9 cellular contexts compared by ENCODE assay signal in genomic region chr4:87038837-87039715, GRCh38.
DNase-seq lines count a peak whose midpoint lies in the region; ATAC-seq and TF ChIP-seq lines count a peak whose summit lies in the region.
"Had no signal": no experiment of that assay in that cellular context is flagged by ENCODE, and none has a peak within 500 bp of the region (broad histone marks: within the 10 kb centered on the region; RNA-seq: fewer than 3 reads in every experiment).

No MANE protein-coding gene starts in this region.

- H3K27me3 ChIP-seq in H7 (ENCODE audit: control insufficient read depth, insufficient read depth, low read length) (no peaks in the 10 kb centered on the region), mesenchymal stem cell (ENCODE audit: control insufficient read depth in 1 of 2, insufficient read depth in 1 of 2, low read length in 2 of 2) (no peaks in the 10 kb centered on the region)

- peak; percentile 85 for DNase-seq in Caki2 (ENCODE audit: low read depth)
- DNase-seq in H7 = peak; percentile 40
- peak; percentile 85 for DNase-seq in NCI-H69 (lab: John Stamatoyannopoulos, UW)
- no peak for DNase-seq in effector memory CD8-positive, alpha-beta T cell
- DNase-seq in mesenchymal stem cell = peak; percentile 95
- peak; percentile 69 for DNase-seq in ureter (ENCODE audit: low spot score)
- DNase-seq in GM13977 (ENCODE audit: low spot score) = no peak

- H3K36me3 Mint-ChIP-seq in effector memory CD8-positive, alpha-beta T cell (ENCODE audit: insufficient read depth) = peaks cover 6% of the 10 kb centered on the region

- H2AK5ac ChIP-seq in mesenchymal stem cell (ENCODE audit: low read length, severe bottlenecking) = peak overlapping the region; percentile 6

- H3K27me3 Mint-ChIP-seq in effector memory CD8-positive, alpha-beta T cell = no peaks in the 10 kb centered on the region
- H3K27me3 Mint-ChIP-seq: IgD-negative memory B cell had no signal

- H3K18ac ChIP-seq in mesenchymal stem cell (ENCODE audit: low read depth in 1 of 2, low read length in 2 of 2) = peak overlapping the region; percentile 8 to 70

- H3K9me3 Mint-ChIP-seq in effector memory CD8-positive, alpha-beta T cell = no peaks in the 10 kb centered on the region
- H3K9me3 Mint-ChIP-seq: IgD-negative memory B cell had no signal

- H3K36me3 ChIP-seq in H7 (replicated peaks; ENCODE audit: control insufficient read depth, insufficient read depth, low read length) (no peaks in the 10 kb centered on the region), mesenchymal stem cell (ENCODE audit: control insufficient read depth in 1 of 2, insufficient read depth in 2 of 2, low read depth in 1 of 2, low read length in 2 of 2) (no peaks in the 10 kb centered on the region)

- peak overlapping the region; percentile 33 for H3K4me2 ChIP-seq in mesenchymal stem cell (ENCODE audit: low read length, poor library complexity, severe bottlenecking)

- no peak overlapping the region for H4K91ac ChIP-seq in mesenchymal stem cell (ENCODE audit: low read length)

- no peak overlapping the region for H3K23ac ChIP-seq in mesenchymal stem cell (ENCODE audit: low read length in 2 of 2)

- H3K4me3 ChIP-seq in H7 (ENCODE audit: insufficient read depth, low read depth, low read length) = no peak overlapping the region
- H3K4me3 ChIP-seq in mesenchymal stem cell (ENCODE audit: insufficient read depth in 1 of 2, low read depth in 1 of 2, low read length in 2 of 2) = peak overlapping the region in 1 of 2 experiments; percentile 3

- peak overlapping the region in 1 of 2 experiments; percentile 15 for H2BK12ac ChIP-seq in mesenchymal stem cell (ENCODE audit: low read length in 2 of 2)

- H3K4me1 ChIP-seq in mesenchymal stem cell (ENCODE audit: control insufficient read depth, insufficient read depth, low read depth, low read length) = peaks cover 26% of the 10 kb centered on the region

- ATAC-seq in effector memory CD8-positive, alpha-beta T cell (replicated peaks) = no peak
- no peak for ATAC-seq in HG03378 (IDR thresholded peaks at IDR 0.05; ENCODE audit: unreplicated experiment)

- peaks cover 11% of the 10 kb centered on the region for H3K79me1 ChIP-seq in mesenchymal stem cell (replicated peaks; ENCODE audit: low read length, poor library complexity, severe bottlenecking)

- no peak overlapping the region for H2BK120ac ChIP-seq in mesenchymal stem cell (ENCODE audit: low read depth, low read length)

- no peak for TF ChIP-seq CTCF in GM13977 (IDR thresholded peaks at IDR 0.05; ENCODE audit: extremely low read depth, insufficient read depth, missing control alignments)

- no peak overlapping the region for H4K8ac ChIP-seq in mesenchymal stem cell (ENCODE audit: low read length)

- H3K14ac ChIP-seq in mesenchymal stem cell (ENCODE audit: low read length in 2 of 2) = no peak overlapping the region

- peak overlapping the region; percentile 82 for H3K9ac ChIP-seq in mesenchymal stem cell (ENCODE audit: low read length)

- in situ Hi-C loops in Caki2 (cut with HindIII; ENCODE audit: low pct_unique_long_range_greater_than_20kb, low sequenced_read_pairs) (no loop called here), GM13977 (cut with MboI; ENCODE audit: low pct_unique_long_range_greater_than_20kb, low sequenced_read_pairs, unreplicated experiment) (no loop called here)

- H3K4ac ChIP-seq in mesenchymal stem cell (ENCODE audit: low read depth in 1 of 2, low read length in 2 of 2) = no peak overlapping the region

- no peak overlapping the region for H2AFZ ChIP-seq in mesenchymal stem cell (ENCODE audit: low read depth, low read length)

- H2BK5ac ChIP-seq in mesenchymal stem cell (ENCODE audit: low read depth, low read length, poor library complexity, severe bottlenecking) = peak overlapping the region; percentile 10

- H3K27ac ChIP-seq in mesenchymal stem cell (ENCODE audit: low read length, poor library complexity, severe bottlenecking) = peak overlapping the region; percentile 87

- H2BK15ac ChIP-seq in mesenchymal stem cell (ENCODE audit: low read depth, poor library complexity, severe bottlenecking) = no peak overlapping the region

- H3K27ac Mint-ChIP-seq in effector memory CD8-positive, alpha-beta T cell = peak overlapping the region; percentile 20 to 21

- WGBS in mesenchymal stem cell = 28% methylated on average over 7 of the region's 8 CpGs

- H3K9me3 ChIP-seq in mesenchymal stem cell (ENCODE audit: control insufficient read depth, low read length) = no peaks in the 10 kb centered on the region

- peaks cover 45 to 65% of the 10 kb centered on the region in 2 donors for H3K4me1 Mint-ChIP-seq in effector memory CD8-positive, alpha-beta T cell (ENCODE audit: low read depth in 2 of 2)

- H3K4me3 Mint-ChIP-seq in effector memory CD8-positive, alpha-beta T cell = no peak overlapping the region

Comparison
In these comparisons a context has a peak if more than half of its experiments do, and no peak if none do; other contexts are left out.
1. DNase-seq: peak in Caki2 (single experiment), H7 (single experiment), NCI-H69 (single experiment), mesenchymal stem cell (single experiment) and ureter (single experiment); none in effector memory CD8-positive, alpha-beta T cell (0 of 3) and GM13977 (single experiment).